ENCODE assay signal across 9 cellular contexts in the genomic region with DNA sequence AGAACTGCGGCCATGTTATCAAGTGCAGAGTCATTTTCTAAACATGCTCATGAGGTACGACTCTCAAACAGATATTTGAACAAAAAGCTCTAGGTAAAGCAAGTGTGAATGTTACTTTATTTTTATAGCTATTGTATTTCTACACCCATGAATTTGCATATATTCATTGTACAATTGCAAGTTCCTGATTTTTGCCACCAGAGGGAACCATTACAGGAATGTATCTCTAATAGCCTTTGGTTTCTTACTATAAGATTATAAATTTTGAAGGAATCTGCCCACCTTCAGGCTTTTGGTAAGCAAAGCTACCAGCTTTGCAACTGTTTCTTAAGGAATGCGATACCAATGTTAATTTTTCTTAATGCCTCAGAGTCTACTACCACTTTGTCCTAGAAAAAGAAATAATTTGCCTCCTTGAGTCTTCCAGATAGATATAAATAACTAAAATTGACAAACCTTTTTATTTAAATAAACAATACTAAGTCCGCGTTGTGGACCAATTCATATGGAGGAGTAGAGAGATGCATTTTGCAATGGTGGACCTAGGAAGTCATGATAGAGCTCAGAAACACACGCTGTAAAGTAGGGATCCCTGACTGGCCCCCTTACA.
DNase-seq lines count a peak whose midpoint lies in the region; ATAC-seq, FAIRE-seq and TF ChIP-seq lines count a peak whose summit lies in the region.
"Had no signal": no experiment of that assay in that cellular context is flagged by ENCODE, and none has a peak within 500 bp of the region (broad histone marks: within the 10 kb centered on the region; RNA-seq: fewer than 3 reads in every experiment).

No MANE protein-coding gene starts in this region.

- 0 out of 2 replicates have a peak, but pooled peaks cover 6% of the 10 kb centered on the region for H3K9me3 ChIP-seq in Loucy (ENCODE audit: insufficient read depth, low read depth, low read length)
- no peaks in the 10 kb centered on the region for H3K9me3 ChIP-seq in neural cell (ENCODE audit: low read length)

- H3K36me3 ChIP-seq in Loucy (ENCODE audit: insufficient read depth, low read length) (0 out of 2 replicates have a peak, but pooled peaks cover 21% of the 10 kb centered on the region), neural cell (ENCODE audit: insufficient read depth, low read length) (no peaks in the 10 kb centered on the region)

- H4K20me1 ChIP-seq in Loucy (ENCODE audit: insufficient read depth, low read length, poor library complexity, severe bottlenecking) (no peaks in the 10 kb centered on the region), neural cell (ENCODE audit: insufficient read depth) (no peaks in the 10 kb centered on the region)

- TF ChIP-seq CTCF in D721Med (IDR thresholded peaks at IDR 0.05; ENCODE audit: insufficient read depth, missing control alignments), result peak; percentile 44
- peak; percentile 72 for TF ChIP-seq CTCF in Loucy (conservative IDR thresholded peaks at IDR 0.05; ENCODE audit: low read length)
- TF ChIP-seq CTCF in choroid plexus epithelial cell (conservative IDR thresholded peaks at IDR 0.05; ENCODE audit: low read depth, low read length), result peak; percentile 58
- peak; percentile 56 for TF ChIP-seq CTCF in neural cell (IDR thresholded peaks at IDR 0.05; ENCODE audit: poor library complexity, severe bottlenecking)
- TF ChIP-seq CTCF in GM10266 (IDR thresholded peaks at IDR 0.05; ENCODE audit: control insufficient read depth, insufficient read depth, low read depth, missing control alignments), result no peak

- H3K4me3 ChIP-seq in Loucy (ENCODE audit: low read length, poor library complexity, severe bottlenecking) (no peak overlapping the region), choroid plexus epithelial cell (ENCODE audit: low read depth, low read length) (no peak overlapping the region), neural cell (ENCODE audit: low read length) (no peak overlapping the region)
- H3K4me3 ChIP-seq: skin epidermis had no signal

- H3K27me3 ChIP-seq in Loucy (ENCODE audit: insufficient read depth, low read length, poor library complexity, severe bottlenecking) (no peaks in the 10 kb centered on the region), neural cell (ENCODE audit: insufficient read depth, low read depth, low read length) (no peaks in the 10 kb centered on the region)

- no peak for FAIRE-seq in D721Med (lab: Jason Lieb, UNC)

- TF ChIP-seq RAD21 in neural cell (conservative IDR thresholded peaks at IDR 0.05), result peak; percentile 36

- H2AFZ ChIP-seq in Loucy (ENCODE audit: low read length) (no peak overlapping the region), neural cell (ENCODE audit: low read depth, low read length) (no peak overlapping the region)

- DNase-seq in D721Med (ENCODE audit: insufficient read length, low spot score) (no peak), choroid plexus epithelial cell (ENCODE audit: low read depth) (peak; percentile 76), GM10266 (ENCODE audit: extremely low spot score) (no peak)
- no peak for DNase-seq in activated CD4-positive, alpha-beta T cell treated with anti-CD3 and anti-CD28 coated beads for 1 hour

- ATAC-seq in HG03280 (IDR thresholded peaks at IDR 0.05; ENCODE audit: unreplicated experiment) (no peak), GM18868 (IDR thresholded peaks at IDR 0.05; ENCODE audit: unreplicated experiment) (no peak)

- H3K79me2 ChIP-seq in Loucy (ENCODE audit: insufficient read depth, low read length) (no peaks in the 10 kb centered on the region), neural cell (replicated peaks; ENCODE audit: insufficient read depth, low read length) (no peaks in the 10 kb centered on the region)

- H3K4me2 ChIP-seq in Loucy (ENCODE audit: low read depth, low read length, poor library complexity, severe bottlenecking), result no peak overlapping the region
- no peak overlapping the region for H3K4me2 ChIP-seq in neural cell (ENCODE audit: low read length)

- no peak overlapping the region for H3K27ac ChIP-seq in neural cell (ENCODE audit: low read length)
- H3K27ac ChIP-seq: skin epidermis had no signal

- TF ChIP-seq EP300 in neural cell (conservative IDR thresholded peaks at IDR 0.05; ENCODE audit: poor library complexity, severe bottlenecking), result no peak

- H3K9ac ChIP-seq in Loucy (ENCODE audit: low read depth, low read length, poor library complexity, severe bottlenecking) (no peak overlapping the region), neural cell (ENCODE audit: low read length) (no peak overlapping the region)

- peaks cover 8% of the 10 kb centered on the region for H3K4me1 ChIP-seq in Loucy (ENCODE audit: insufficient read depth, low read length, poor library complexity, severe bottlenecking)

- H3F3A ChIP-seq in Loucy (ENCODE audit: low read depth) (no peaks in the 10 kb centered on the region), neural cell (ENCODE audit: insufficient read depth, low read length, poor library complexity, severe bottlenecking) (no peaks in the 10 kb centered on the region)

- no peaks in the 10 kb centered on the region for H3K9me2 ChIP-seq in Loucy (replicated peaks; ENCODE audit: low read depth, low read length)
- H3K9me2 ChIP-seq in neural cell (ENCODE audit: insufficient read depth, low read length), result no peaks in the 10 kb centered on the region

TF ChIP-seq in neural cell, 6 proteins besides CTCF, POLR2A, EP300 and RAD21:
- TF ChIP-seq POLR2AphosphoS5 (IDR thresholded peaks at IDR 0.05) (no peak), SMC3 (conservative IDR thresholded peaks at IDR 0.05; ENCODE audit: poor library complexity) (peak; percentile 53), EZH2 (IDR thresholded peaks at IDR 0.05; ENCODE audit: borderline replicate concordance, insufficient read depth, low read length, poor library complexity, severe bottlenecking) (no peak), MXI1 (conservative IDR thresholded peaks at IDR 0.05; ENCODE audit: poor library complexity, severe bottlenecking) (no peak)
- TF ChIP-seq, protein P1, sequence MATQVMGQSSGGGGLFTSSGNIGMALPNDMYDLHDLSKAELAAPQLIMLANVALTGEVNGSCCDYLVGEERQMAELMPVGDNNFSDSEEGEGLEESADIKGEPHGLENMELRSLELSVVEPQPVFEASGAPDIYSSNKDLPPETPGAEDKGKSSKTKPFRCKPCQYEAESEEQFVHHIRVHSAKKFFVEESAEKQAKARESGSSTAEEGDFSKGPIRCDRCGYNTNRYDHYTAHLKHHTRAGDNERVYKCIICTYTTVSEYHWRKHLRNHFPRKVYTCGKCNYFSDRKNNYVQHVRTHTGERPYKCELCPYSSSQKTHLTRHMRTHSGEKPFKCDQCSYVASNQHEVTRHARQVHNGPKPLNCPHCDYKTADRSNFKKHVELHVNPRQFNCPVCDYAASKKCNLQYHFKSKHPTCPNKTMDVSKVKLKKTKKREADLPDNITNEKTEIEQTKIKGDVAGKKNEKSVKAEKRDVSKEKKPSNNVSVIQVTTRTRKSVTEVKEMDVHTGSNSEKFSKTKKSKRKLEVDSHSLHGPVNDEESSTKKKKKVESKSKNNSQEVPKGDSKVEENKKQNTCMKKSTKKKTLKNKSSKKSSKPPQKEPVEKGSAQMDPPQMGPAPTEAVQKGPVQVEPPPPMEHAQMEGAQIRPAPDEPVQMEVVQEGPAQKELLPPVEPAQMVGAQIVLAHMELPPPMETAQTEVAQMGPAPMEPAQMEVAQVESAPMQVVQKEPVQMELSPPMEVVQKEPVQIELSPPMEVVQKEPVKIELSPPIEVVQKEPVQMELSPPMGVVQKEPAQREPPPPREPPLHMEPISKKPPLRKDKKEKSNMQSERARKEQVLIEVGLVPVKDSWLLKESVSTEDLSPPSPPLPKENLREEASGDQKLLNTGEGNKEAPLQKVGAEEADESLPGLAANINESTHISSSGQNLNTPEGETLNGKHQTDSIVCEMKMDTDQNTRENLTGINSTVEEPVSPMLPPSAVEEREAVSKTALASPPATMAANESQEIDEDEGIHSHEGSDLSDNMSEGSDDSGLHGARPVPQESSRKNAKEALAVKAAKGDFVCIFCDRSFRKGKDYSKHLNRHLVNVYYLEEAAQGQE (IDR thresholded peaks at IDR 0.05; ENCODE audit: borderline replicate concordance), result no peak
